In the genomic region with DNA sequence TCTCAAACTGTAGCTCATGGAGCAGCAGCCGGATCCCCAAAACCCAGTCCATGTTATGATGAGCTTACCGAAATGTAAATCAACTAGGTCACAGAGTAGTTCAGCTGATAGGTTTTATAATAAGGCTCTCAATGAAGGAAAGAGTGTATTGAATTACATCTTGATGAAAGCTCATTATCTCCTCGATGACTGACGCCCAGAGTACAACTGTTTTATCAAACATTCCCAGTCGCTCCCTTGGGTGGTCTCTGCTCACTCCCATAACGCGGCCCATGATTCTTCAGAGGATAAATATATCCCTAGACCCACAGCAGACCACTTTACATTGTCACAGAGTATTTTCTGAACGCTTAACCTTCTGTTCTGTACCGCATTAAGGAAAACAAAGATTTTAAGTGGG, we compare ENCODE assay signal across 28 cellular contexts.
"Had no signal": no experiment of that assay in that cellular context is flagged by ENCODE, and none has a peak within 500 bp of the region (broad histone marks: within the 10 kb centered on the region; RNA-seq: fewer than 3 reads in every experiment).

No MANE protein-coding gene starts in this region.

- DNase-seq: activated B cell treated with CpG ODN at 0.5 μM for 24 hours; activated CD4-positive, alpha-beta T cell treated with anti-CD3 and anti-CD28 coated beads for 48 hours; activated CD4-positive, alpha-beta T cell treated with anti-CD3 and anti-CD28 coated beads, Interleukin-2, amount 50 U/mL, for 1 hour; activated CD4-positive, alpha-beta T cell treated with anti-CD3 and anti-CD28 coated beads, Interleukin-2, amount 50 U/mL, for 48 hours; activated CD8-positive, alpha-beta memory T cell treated with anti-CD3 and anti-CD28 coated beads, Interleukin-2, amount 10 ng/mL, durations not matched to agents 7 days and 5 days; activated CD8-positive, alpha-beta memory T cell treated with anti-CD3 and anti-CD28 coated beads, Interleukin-2, amount 50 U/mL, for 4 hours; activated CD8-positive, alpha-beta T cell treated with anti-CD3 and anti-CD28 coated beads, Interleukin-2, amount 10 ng/mL, durations not matched to agents 7 days and 5 days; activated effector memory CD4-positive, alpha-beta T cell treated with anti-CD3 and anti-CD28 coated beads, Interleukin-2, amount 50 U/mL, for 16 hours; activated naive CD4-positive, alpha-beta T cell treated with anti-CD3 and anti-CD28 coated beads for 36 hours; activated naive CD8-positive, alpha-beta T cell treated with anti-CD3 and anti-CD28 coated beads for 36 hours; activated naive CD8-positive, alpha-beta T cell treated with anti-CD3 and anti-CD28 coated beads, Interleukin-2, amount 50 U/mL, for 24 hours; activated T-cell treated with anti-CD3 and anti-CD28 coated beads, Interleukin-2, amount 50 U/mL, for 1 hour; activated T-cell treated with anti-CD3 and anti-CD28 coated beads, Interleukin-2, amount 50 U/mL, for 48 hours; adrenal gland; amygdala; aorta; body of pancreas; caudate nucleus; cerebellar nuclear complex; colonic mucosa; effector CD8-positive, alpha-beta T cell; esophagus squamous epithelium; foreskin melanocyte; heart right ventricle; T1000; WERI-Rb-1 had no signal

- ATAC-seq: activated CD4-positive, CD25-positive, alpha-beta regulatory T cell treated with anti-CD3 and anti-CD28 coated beads, Interleukin-2, amount 50 U/mL, for 24 hours; activated CD8-positive, alpha-beta memory T cell treated with anti-CD3 and anti-CD28 coated beads, Interleukin-2, amount 10 ng/mL, durations not matched to agents 7 days and 5 days; activated CD8-positive, alpha-beta T cell treated with anti-CD3 and anti-CD28 coated beads, Interleukin-2, amount 10 ng/mL, durations not matched to agents 7 days and 5 days; activated naive CD8-positive, alpha-beta T cell treated with anti-CD3 and anti-CD28 coated beads, Interleukin-2, amount 50 U/mL, for 24 hours; body of pancreas; gastroesophageal sphincter; heart right ventricle had no signal
